ENCODE assay signal across 11 cellular contexts in genomic region chr20:38764563-38765355, GRCh38. TPM values are rescaled to one million over a fixed set of nuclear protein-coding genes. Genes with fewer than 3 reads are reported as not detected.
DNase-seq lines count a peak whose midpoint lies in the region; ATAC-seq, FAIRE-seq and TF ChIP-seq lines count a peak whose summit lies in the region.
"Had no signal": no experiment of that assay in that cellular context is flagged by ENCODE, and none has a peak within 500 bp of the region (broad histone marks: within the 10 kb centered on the region; RNA-seq: fewer than 3 reads in every experiment).

No MANE protein-coding gene starts in this region.

- peak overlapping the region; percentile 79 to 84 for H3K27ac ChIP-seq in A549
- H3K27ac ChIP-seq in aorta (ENCODE audit: low read depth in 1 of 2, low read length in 2 of 2), result peak overlapping the region in 1 of 2 donors; percentile 95
- H3K27ac ChIP-seq: VCaP had no signal

- no peak overlapping the region for H3K4me3 Mint-ChIP-seq in stimulated activated memory B cell treated with anti-CD40 and anti-IgM and Interleukin-4, amounts not matched to agents 10 μg/mL and 1 μg/mL and 100 μg/mL, for 72 hours

- H3K36me3 Mint-ChIP-seq in stimulated activated memory B cell treated with anti-CD40 and anti-IgM and Interleukin-4, amounts not matched to agents 10 μg/mL and 1 μg/mL and 100 μg/mL, for 72 hours, result peaks cover 78% of the 10 kb centered on the region

- peak; percentile 86 for DNase-seq in A549 (ENCODE audit: low read depth in 1 of 2, low spot score in 1 of 2)
- DNase-seq in NCI-H446 (lab: John Stamatoyannopoulos, UW), result peak; percentile 3 to 69
- peak; percentile 80 for DNase-seq in adipocyte (ENCODE audit: low read depth)
- DNase-seq in mucosa of gallbladder (ENCODE audit: low spot score), result peak; percentile 74
- peak; percentile 70 to 80 for DNase-seq in aorta
- DNase-seq in GDM1 (lab: John Stamatoyannopoulos, UW), result no peak
- no peak for DNase-seq in NCI-H1048 (lab: John Stamatoyannopoulos, UW)

- CTCF ChIA-PET in A549 (lab: Yijun Ruan, JAX), result interaction anchor here (1.4 to 13.5 kb wide), 4 partner anchors 15 to 116 kb away, joined by 4 to 102 read pairs (median 30); partner anchors contain the start of gene ACTR5

- H3K9me3 ChIP-seq in A549, result no peaks in the 10 kb centered on the region
- no peaks in the 10 kb centered on the region for H3K9me3 ChIP-seq in adipocyte (ENCODE audit: control insufficient read depth, low read length)
- H3K9me3 ChIP-seq in aorta (ENCODE audit: control insufficient read depth, low read length), result no peaks in the 10 kb centered on the region

- no peak for TF ChIP-seq CTCF in A549 (IDR thresholded peaks at IDR 0.05)

- no peak overlapping the region for H3K9ac ChIP-seq in adipocyte (ENCODE audit: low read length)

- no peak for TF ChIP-seq POLR2A in A549 (IDR thresholded peaks at IDR 0.05; ENCODE audit: low read length)

- no peak for TF ChIP-seq EP300 in A549 (IDR thresholded peaks at IDR 0.05)

- no peaks in the 10 kb centered on the region for H3K9me3 Mint-ChIP-seq in stimulated activated memory B cell treated with anti-CD40 and anti-IgM and Interleukin-4, amounts not matched to agents 10 μg/mL and 1 μg/mL and 100 μg/mL, for 72 hours

- intact Hi-C loops in aorta (cut with DNase I), result no loop called here

- WGBS in A549 (ENCODE audit: missing lambda C conversion rate), result 8% methylated on average over 10 of the region's 11 CpGs
- WGBS in aorta, 2 donors, result 39 to 41% methylated on average over 11 of the region's 11 CpGs

- ATAC-seq in A549 (peak; percentile 99), aorta (ENCODE audit: low FRiP score) (peak; percentile 66)
- no peak for ATAC-seq in stimulated activated memory B cell treated with anti-CD40 and anti-IgM and Interleukin-4, amounts not matched to agents 10 μg/mL and 1 μg/mL and 100 μg/mL, for 72 hours

- no peaks in the 10 kb centered on the region for H3K27me3 Mint-ChIP-seq in stimulated activated memory B cell treated with anti-CD40 and anti-IgM and Interleukin-4, amounts not matched to agents 10 μg/mL and 1 μg/mL and 100 μg/mL, for 72 hours

- H3K36me3 ChIP-seq in adipocyte (ENCODE audit: control insufficient read depth, insufficient read depth, low read length, severe bottlenecking), result peaks cover 62% of the 10 kb centered on the region
- peaks cover 5 to 7% of the 10 kb centered on the region in 2 donors for H3K36me3 ChIP-seq in aorta (ENCODE audit: control insufficient read depth in 1 of 2, insufficient read depth in 2 of 2, low read length in 1 of 2)

- no peak overlapping the region for H3K27ac Mint-ChIP-seq in stimulated activated memory B cell treated with anti-CD40 and anti-IgM and Interleukin-4, amounts not matched to agents 10 μg/mL and 1 μg/mL and 100 μg/mL, for 72 hours

- 0 out of 3 replicates have a peak overlapping the region, but pooled peaks have one; percentile 11 for H3K4me3 ChIP-seq in A549
- no peak overlapping the region for H3K4me3 ChIP-seq in adipocyte (ENCODE audit: low read length)
- H3K4me3 ChIP-seq in aorta (ENCODE audit: low read length in 2 of 2), result no peak overlapping the region
- H3K4me3 ChIP-seq: skin epidermis had no signal

- peak overlapping the region; percentile 78 for H3K4me2 ChIP-seq in A549

- H3K4me1 ChIP-seq in A549, result peaks cover 29% of the 10 kb centered on the region
- H3K4me1 ChIP-seq in adipocyte (ENCODE audit: control insufficient read depth, insufficient read depth, low read length), result peaks cover 15% of the 10 kb centered on the region
- H3K4me1 ChIP-seq in aorta (ENCODE audit: control insufficient read depth in 1 of 2, insufficient read depth in 2 of 2, low read length in 2 of 2), result peaks cover 2 to 10% of the 10 kb centered on the region in 2 donors

- TF ChIP-seq RAD21 in A549 (conservative IDR thresholded peaks at IDR 0.05 in 1 of 2, IDR thresholded peaks at IDR 0.05 in 1 of 2), result no peak; a peak in 1 of 5 replicates

- POLR2A ChIA-PET in A549 (lab: Yijun Ruan, JAX), result no interaction called here

- H3K27me3 ChIP-seq in adipocyte (replicated peaks; ENCODE audit: control insufficient read depth, insufficient read depth, low read length) (no peaks in the 10 kb centered on the region), aorta (ENCODE audit: control insufficient read depth in 1 of 2, insufficient read depth in 2 of 2, low read length in 1 of 2) (no peaks in the 10 kb centered on the region)

- peaks cover 7% of the 10 kb centered on the region for H3K4me1 Mint-ChIP-seq in stimulated activated memory B cell treated with anti-CD40 and anti-IgM and Interleukin-4, amounts not matched to agents 10 μg/mL and 1 μg/mL and 100 μg/mL, for 72 hours

- FAIRE-seq in A549 (lab: Jason Lieb, UNC), result no peak
- FAIRE-seq: G401.6 had no signal

TF ChIP-seq in A549, 52 proteins besides CTCF, POLR2A, EP300 and RAD21 (continues in another document):
- TF ChIP-seq JUNB (IDR thresholded peaks at IDR 0.05) (no peak), HEYL (CRISPR knock-in tag; IDR thresholded peaks at IDR 0.05) (no peak), NFE2L2 (conservative IDR thresholded peaks at IDR 0.05; ENCODE audit: low read length) (no peak), HES2 (IDR thresholded peaks at IDR 0.05) (no peak), RCOR1 (IDR thresholded peaks at IDR 0.05; ENCODE audit: low read depth, low read length) (no peak), ESRRA (IDR thresholded peaks at IDR 0.05; ENCODE audit: borderline replicate concordance, low read length) (no peak), RNF2 (IDR thresholded peaks at IDR 0.05; ENCODE audit: borderline replicate concordance, low read depth) (no peak), ZC3H11A (IDR thresholded peaks at IDR 0.05) (no peak), NR3C1 (IDR thresholded peaks at IDR 0.05) (no peak), MAZ (IDR thresholded peaks at IDR 0.05; ENCODE audit: borderline replicate concordance, low read depth, low read length) (no peak), JUN (IDR thresholded peaks at IDR 0.05) (0 out of 5 replicates have a peak, but pooled peaks have one; percentile 34 to 38), FOSB (CRISPR knock-in tag; IDR thresholded peaks at IDR 0.05) (no peak), HOXB13 (CRISPR knock-in tag; IDR thresholded peaks at IDR 0.05; ENCODE audit: low read depth) (no peak), EHF (CRISPR knock-in tag; IDR thresholded peaks at IDR 0.05) (no peak), GATA3 (IDR thresholded peaks at IDR 0.05; ENCODE audit: borderline replicate concordance) (peak; percentile 16; the same call in 1 of the 2 replicates), RARB (CRISPR knock-in tag; IDR thresholded peaks at IDR 0.05) (no peak), MAFK (IDR thresholded peaks at IDR 0.05; ENCODE audit: partially characterized antibody) (no peak), NPAS2 (CRISPR knock-in tag; IDR thresholded peaks at IDR 0.05; ENCODE audit: borderline replicate concordance) (no peak), EHMT2 (IDR thresholded peaks at IDR 0.05; ENCODE audit: low read depth) (no peak)
- TF ChIP-seq, protein P1, sequence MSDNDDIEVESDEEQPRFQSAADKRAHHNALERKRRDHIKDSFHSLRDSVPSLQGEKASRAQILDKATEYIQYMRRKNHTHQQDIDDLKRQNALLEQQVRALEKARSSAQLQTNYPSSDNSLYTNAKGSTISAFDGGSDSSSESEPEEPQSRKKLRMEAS (IDR thresholded peaks at IDR 0.05), result peak; percentile 80
- TF ChIP-seq, protein P2, sequence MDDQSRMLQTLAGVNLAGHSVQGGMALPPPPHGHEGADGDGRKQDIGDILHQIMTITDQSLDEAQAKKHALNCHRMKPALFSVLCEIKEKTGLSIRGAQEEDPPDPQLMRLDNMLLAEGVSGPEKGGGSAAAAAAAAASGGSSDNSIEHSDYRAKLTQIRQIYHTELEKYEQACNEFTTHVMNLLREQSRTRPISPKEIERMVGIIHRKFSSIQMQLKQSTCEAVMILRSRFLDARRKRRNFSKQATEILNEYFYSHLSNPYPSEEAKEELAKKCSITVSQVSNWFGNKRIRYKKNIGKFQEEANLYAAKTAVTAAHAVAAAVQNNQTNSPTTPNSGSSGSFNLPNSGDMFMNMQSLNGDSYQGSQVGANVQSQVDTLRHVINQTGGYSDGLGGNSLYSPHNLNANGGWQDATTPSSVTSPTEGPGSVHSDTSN (IDR thresholded peaks at IDR 0.05), result no peak

RNA-seq across cellular contexts. Expression of gene ACTR5, which starts 16.5 kb away (rescaled TPM):
- polyA plus RNA-seq in A549 (2011; rRNA removed), result 11.9 and 13.4 TPM in 2 replicates
- 10.2 and 11.2 TPM in 2 replicates for polyA plus RNA-seq in A549 (2012; cell fraction: cytosol; rRNA removed)
- 19.4 and 21.0 TPM in 2 replicates for polyA plus RNA-seq in A549 (2012; cell fraction: nucleus; rRNA removed)
- polyA plus RNA-seq in A549 (2017; fragmentation: RNase III; extraction: RNeasy Plus Mini Kit Qiagen cat#74134 plus additional on column Dnase treatment), result 7.7 to 9.3 TPM (median 8.8 TPM) in 3 replicates
- polyA minus RNA-seq in A549 (2011; rRNA and poly(A)+ RNA removed), result 9.3 and 11.0 TPM in 2 replicates
- total RNA-seq in mucosa of gallbladder, result 6.7 TPM
- total RNA-seq in aorta, result 1 to 10 TPM; 7.0 to 7.1 TPM
- 10 to 100 TPM in 1 of 2 donors, 1 to 10 TPM in 1; 3.5 to 10.3 TPM for polyA plus RNA-seq in aorta

RNA-seq across cellular contexts. Expression of gene SLC32A1, which starts 40.5 kb away (rescaled TPM):
- polyA plus RNA-seq in A549 (2011; rRNA removed) (not detected in 2 replicates), A549 (2017; fragmentation: RNase III; extraction: RNeasy Plus Mini Kit Qiagen cat#74134 plus additional on column Dnase treatment) (not detected in 3 replicates), aorta (not detected)
- not detected in 2 replicates for polyA plus RNA-seq in A549 (2012; cell fraction: cytosol; rRNA removed)
- polyA plus RNA-seq in A549 (2012; cell fraction: nucleus; rRNA removed), result not detected in 2 replicates
- not detected in 2 replicates for polyA minus RNA-seq in A549 (2011; rRNA and poly(A)+ RNA removed)
- total RNA-seq in mucosa of gallbladder (not detected), aorta (not detected)

RNA-seq across cellular contexts. Expression of gene PPP1R16B, which starts 40.7 kb away (rescaled TPM):
- 0.17 and 0.28 TPM in 2 replicates for polyA plus RNA-seq in A549 (2011; rRNA removed)
- polyA plus RNA-seq in A549 (2012; cell fraction: cytosol; rRNA removed), result 0.06 and 0.07 TPM in 2 replicates
- 0.09 and 0.11 TPM in 2 replicates for polyA plus RNA-seq in A549 (2012; cell fraction: nucleus; rRNA removed)
- 0.14 to 0.31 TPM (median 0.29 TPM) in 3 replicates for polyA plus RNA-seq in A549 (2017; fragmentation: RNase III; extraction: RNeasy Plus Mini Kit Qiagen cat#74134 plus additional on column Dnase treatment)
- 0.39 and 0.62 TPM in 2 replicates for polyA minus RNA-seq in A549 (2011; rRNA and poly(A)+ RNA removed)
- total RNA-seq in mucosa of gallbladder, result 4.1 TPM
- total RNA-seq in aorta, result 10 to 100 TPM; 13.4 to 17.6 TPM
- 1 to 10 TPM in 1 of 2 donors, under 1 TPM in 1; 0.97 to 1.3 TPM for polyA plus RNA-seq in aorta

Comparison
In these comparisons a context has a peak if more than half of its experiments do, and no peak if none do; other contexts are left out.
1. DNase-seq: peak in A549 (2 of 2), NCI-H446 (2 of 2), adipocyte (single experiment), mucosa of gallbladder (single experiment) and aorta (2 of 2); none in GDM1 (single experiment) and NCI-H1048 (single experiment).